1 cellular context compared by ENCODE assay signal in genomic region chr3:124848300-124848699, GRCh38.
TF ChIP-seq lines count a peak whose summit lies in the region.

No MANE protein-coding gene starts in this region.

TF ChIP-seq in GM23338, 12 proteins besides CTCF, POLR2A, EP300 and RAD21 (continued from another document):
- TF ChIP-seq EZH2phosphoT487 (IDR thresholded peaks at IDR 0.05; ENCODE audit: unreplicated experiment) (no peak), ZNF331 (CRISPR knock-in tag; IDR thresholded peaks at IDR 0.05; ENCODE audit: low read depth) (no peak), ETS1 (IDR thresholded peaks at IDR 0.05) (no peak), POLR2AphosphoS5 (IDR thresholded peaks at IDR 0.05; ENCODE audit: low read depth) (no peak)
